In genomic region chr11:76153609-76153949, GRCh38 we compare ENCODE assay signal across 11 cellular contexts. TPM values are rescaled to one million over a fixed set of nuclear protein-coding genes. Genes with fewer than 3 reads are reported as not detected.
DNase-seq lines count a peak whose midpoint lies in the region; ATAC-seq and TF ChIP-seq lines count a peak whose summit lies in the region.
"Had no signal": no experiment of that assay in that cellular context is flagged by ENCODE, and none has a peak within 500 bp of the region (broad histone marks: within the 10 kb centered on the region; RNA-seq: fewer than 3 reads in every experiment).

No MANE protein-coding gene starts in this region.

- no peak overlapping the region for H3K4me3 ChIP-seq in left ventricle myocardium inferior
- no peak overlapping the region for H3K4me3 ChIP-seq in right cardiac atrium (ENCODE audit: low read length)
- no peak overlapping the region for H3K4me3 ChIP-seq in tibial artery

- intact Hi-C loops in left cardiac atrium (cut with DNase I) (loop anchor here (2.0 to 10.0 kb wide), 3 partner anchors 256 to 339 kb away; partner anchors contain the start of gene UVRAG (in 1 of the 2)), left ventricle myocardium inferior (cut with micrococcal nuclease) (loop anchor here (5.0 kb wide), 1 partner anchor 256 kb away; no protein-coding TSS in a partner anchor), right cardiac atrium (cut with DNase I) (loop anchor here (2.0 to 10.0 kb wide), 3 partner anchors 256 to 349 kb away; no protein-coding TSS in a partner anchor), tibial artery (cut with DNase I; ENCODE audit: low total_unique reads) (loop anchor here (2.0 kb wide), 1 partner anchor 257 kb away; no protein-coding TSS in a partner anchor)

- H3K27me3 Mint-ChIP-seq in type B pancreatic cell = peaks cover 21% of the 10 kb centered on the region

- ATAC-seq in left cardiac atrium (peak; percentile 25 to 60), right cardiac atrium (peak; percentile 61 to 70), GM19467 (IDR thresholded peaks at IDR 0.05; ENCODE audit: unreplicated experiment) (no peak), HG03095 (IDR thresholded peaks at IDR 0.05; ENCODE audit: unreplicated experiment) (no peak)

- H3K27me3 ChIP-seq in left ventricle myocardium inferior (ENCODE audit: low read depth) (no peaks in the 10 kb centered on the region), right cardiac atrium (ENCODE audit: control insufficient read depth, insufficient read depth) (no peaks in the 10 kb centered on the region), tibial artery (no peaks in the 10 kb centered on the region)

- no peaks in the 10 kb centered on the region for H3K36me3 Mint-ChIP-seq in type B pancreatic cell

- peaks cover 20% of the 10 kb centered on the region for H3K4me1 ChIP-seq in left ventricle myocardium inferior
- H3K4me1 ChIP-seq in right cardiac atrium (ENCODE audit: control insufficient read depth, insufficient read depth, low read length) = peaks cover 3% of the 10 kb centered on the region
- H3K4me1 ChIP-seq in tibial artery = peaks cover 0 to 10% (median 4%) of the 10 kb centered on the region in 4 donors

- H3K4me3 Mint-ChIP-seq in type B pancreatic cell = peak overlapping the region; percentile 71

- peaks cover 46% of the 10 kb centered on the region for H3K4me1 Mint-ChIP-seq in type B pancreatic cell (ENCODE audit: unreplicated experiment)

- H3K27ac Mint-ChIP-seq in type B pancreatic cell = peak overlapping the region; percentile 73

- H3K9me3 Mint-ChIP-seq in type B pancreatic cell = no peaks in the 10 kb centered on the region

- whole genome bisulfite sequencing in right cardiac atrium = 61% methylated on average over 6 of the region's 6 CpGs

- H3K36me3 ChIP-seq in left ventricle myocardium inferior (no peaks in the 10 kb centered on the region), tibial artery (no peaks in the 10 kb centered on the region)

- H3K27ac ChIP-seq in left ventricle myocardium inferior (replicated peaks) (no peak overlapping the region), right cardiac atrium (ENCODE audit: low read length) (peak overlapping the region; percentile 15), tibial artery (no peak overlapping the region)

- H3K9me3 ChIP-seq in left ventricle myocardium inferior (replicated peaks) (no peaks in the 10 kb centered on the region), right cardiac atrium (ENCODE audit: control insufficient read depth, low read length) (no peaks in the 10 kb centered on the region), tibial artery (no peaks in the 10 kb centered on the region)

- TF ChIP-seq CTCF in left ventricle myocardium inferior (IDR thresholded peaks at IDR 0.05; ENCODE audit: borderline replicate concordance) (no peak), type B pancreatic cell (conservative IDR thresholded peaks at IDR 0.05) (no peak), tibial artery (IDR thresholded peaks at IDR 0.05) (no peak)

- DNase-seq in left cardiac atrium (no peak), left ventricle myocardium inferior (no peak), T1000 (lab: John Stamatoyannopoulos, UW) (peak; percentile 39), right cardiac atrium (peak; percentile 56 to 76 (median 70)), type B pancreatic cell (ENCODE audit: extremely low spot score, unreplicated experiment) (no peak), tibial artery (no peak)
- DNase-seq: caudate nucleus, DMS 273 treated with DMSO at 0.1 percent for 48 hours, NCI-H1694 treated with DMSO at 0.1 percent for 48 hours had no signal

RNA-seq across cellular contexts. Expression of gene WNT11, which starts 52.7 kb away (rescaled TPM):
- total RNA-seq in left cardiac atrium (1 to 10 TPM; 3.4 to 6.6 TPM), left ventricle myocardium inferior (22.7 TPM), right cardiac atrium (1 to 10 TPM; 2.1 to 7.1 (median 3.3) TPM), type B pancreatic cell (ENCODE audit: low replicate concordance) (18.2 and 25.9 TPM in 2 replicates)
- polyA plus RNA-seq in right cardiac atrium = 2.9 TPM

Comparison
In these comparisons a context has a peak if more than half of its experiments do, and no peak if none do; other contexts are left out.
1. DNase-seq: peak in T1000 (single experiment) and right cardiac atrium (3 of 3); none in left cardiac atrium (single experiment), left ventricle myocardium inferior (single experiment), type B pancreatic cell (single experiment) and tibial artery (0 of 2).
2. ATAC-seq: peak in left cardiac atrium (2 of 2) and right cardiac atrium (2 of 2); none in GM19467 (single experiment) and HG03095 (single experiment).